Comparison of ENCODE assay signal across 1 cellular context in the genomic region with DNA sequence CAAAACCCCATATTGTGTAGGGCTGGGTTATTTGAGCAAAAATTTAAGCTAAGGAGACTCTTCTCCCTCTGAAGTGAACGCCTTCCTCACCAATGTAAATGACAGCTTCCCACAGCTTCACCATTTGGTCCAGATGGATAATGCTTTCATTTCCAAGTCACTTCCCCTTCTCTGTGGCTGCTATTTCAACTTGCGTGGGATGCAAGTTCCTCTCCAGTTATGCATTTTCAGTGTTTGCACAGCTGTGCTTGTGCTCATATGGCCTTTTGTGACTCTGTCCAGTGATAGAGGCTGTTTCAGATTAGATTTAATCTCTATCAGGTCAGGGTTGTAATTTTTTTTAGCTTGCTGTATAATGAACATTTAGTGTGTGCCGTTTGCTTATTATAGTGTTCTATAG.
TF ChIP-seq lines count a peak whose summit lies in the region.

No MANE protein-coding gene starts in this region.

TF ChIP-seq in GM23338, 12 proteins besides CTCF, POLR2A, EP300 and RAD21 (continued from another document):
- TF ChIP-seq, protein P1, sequence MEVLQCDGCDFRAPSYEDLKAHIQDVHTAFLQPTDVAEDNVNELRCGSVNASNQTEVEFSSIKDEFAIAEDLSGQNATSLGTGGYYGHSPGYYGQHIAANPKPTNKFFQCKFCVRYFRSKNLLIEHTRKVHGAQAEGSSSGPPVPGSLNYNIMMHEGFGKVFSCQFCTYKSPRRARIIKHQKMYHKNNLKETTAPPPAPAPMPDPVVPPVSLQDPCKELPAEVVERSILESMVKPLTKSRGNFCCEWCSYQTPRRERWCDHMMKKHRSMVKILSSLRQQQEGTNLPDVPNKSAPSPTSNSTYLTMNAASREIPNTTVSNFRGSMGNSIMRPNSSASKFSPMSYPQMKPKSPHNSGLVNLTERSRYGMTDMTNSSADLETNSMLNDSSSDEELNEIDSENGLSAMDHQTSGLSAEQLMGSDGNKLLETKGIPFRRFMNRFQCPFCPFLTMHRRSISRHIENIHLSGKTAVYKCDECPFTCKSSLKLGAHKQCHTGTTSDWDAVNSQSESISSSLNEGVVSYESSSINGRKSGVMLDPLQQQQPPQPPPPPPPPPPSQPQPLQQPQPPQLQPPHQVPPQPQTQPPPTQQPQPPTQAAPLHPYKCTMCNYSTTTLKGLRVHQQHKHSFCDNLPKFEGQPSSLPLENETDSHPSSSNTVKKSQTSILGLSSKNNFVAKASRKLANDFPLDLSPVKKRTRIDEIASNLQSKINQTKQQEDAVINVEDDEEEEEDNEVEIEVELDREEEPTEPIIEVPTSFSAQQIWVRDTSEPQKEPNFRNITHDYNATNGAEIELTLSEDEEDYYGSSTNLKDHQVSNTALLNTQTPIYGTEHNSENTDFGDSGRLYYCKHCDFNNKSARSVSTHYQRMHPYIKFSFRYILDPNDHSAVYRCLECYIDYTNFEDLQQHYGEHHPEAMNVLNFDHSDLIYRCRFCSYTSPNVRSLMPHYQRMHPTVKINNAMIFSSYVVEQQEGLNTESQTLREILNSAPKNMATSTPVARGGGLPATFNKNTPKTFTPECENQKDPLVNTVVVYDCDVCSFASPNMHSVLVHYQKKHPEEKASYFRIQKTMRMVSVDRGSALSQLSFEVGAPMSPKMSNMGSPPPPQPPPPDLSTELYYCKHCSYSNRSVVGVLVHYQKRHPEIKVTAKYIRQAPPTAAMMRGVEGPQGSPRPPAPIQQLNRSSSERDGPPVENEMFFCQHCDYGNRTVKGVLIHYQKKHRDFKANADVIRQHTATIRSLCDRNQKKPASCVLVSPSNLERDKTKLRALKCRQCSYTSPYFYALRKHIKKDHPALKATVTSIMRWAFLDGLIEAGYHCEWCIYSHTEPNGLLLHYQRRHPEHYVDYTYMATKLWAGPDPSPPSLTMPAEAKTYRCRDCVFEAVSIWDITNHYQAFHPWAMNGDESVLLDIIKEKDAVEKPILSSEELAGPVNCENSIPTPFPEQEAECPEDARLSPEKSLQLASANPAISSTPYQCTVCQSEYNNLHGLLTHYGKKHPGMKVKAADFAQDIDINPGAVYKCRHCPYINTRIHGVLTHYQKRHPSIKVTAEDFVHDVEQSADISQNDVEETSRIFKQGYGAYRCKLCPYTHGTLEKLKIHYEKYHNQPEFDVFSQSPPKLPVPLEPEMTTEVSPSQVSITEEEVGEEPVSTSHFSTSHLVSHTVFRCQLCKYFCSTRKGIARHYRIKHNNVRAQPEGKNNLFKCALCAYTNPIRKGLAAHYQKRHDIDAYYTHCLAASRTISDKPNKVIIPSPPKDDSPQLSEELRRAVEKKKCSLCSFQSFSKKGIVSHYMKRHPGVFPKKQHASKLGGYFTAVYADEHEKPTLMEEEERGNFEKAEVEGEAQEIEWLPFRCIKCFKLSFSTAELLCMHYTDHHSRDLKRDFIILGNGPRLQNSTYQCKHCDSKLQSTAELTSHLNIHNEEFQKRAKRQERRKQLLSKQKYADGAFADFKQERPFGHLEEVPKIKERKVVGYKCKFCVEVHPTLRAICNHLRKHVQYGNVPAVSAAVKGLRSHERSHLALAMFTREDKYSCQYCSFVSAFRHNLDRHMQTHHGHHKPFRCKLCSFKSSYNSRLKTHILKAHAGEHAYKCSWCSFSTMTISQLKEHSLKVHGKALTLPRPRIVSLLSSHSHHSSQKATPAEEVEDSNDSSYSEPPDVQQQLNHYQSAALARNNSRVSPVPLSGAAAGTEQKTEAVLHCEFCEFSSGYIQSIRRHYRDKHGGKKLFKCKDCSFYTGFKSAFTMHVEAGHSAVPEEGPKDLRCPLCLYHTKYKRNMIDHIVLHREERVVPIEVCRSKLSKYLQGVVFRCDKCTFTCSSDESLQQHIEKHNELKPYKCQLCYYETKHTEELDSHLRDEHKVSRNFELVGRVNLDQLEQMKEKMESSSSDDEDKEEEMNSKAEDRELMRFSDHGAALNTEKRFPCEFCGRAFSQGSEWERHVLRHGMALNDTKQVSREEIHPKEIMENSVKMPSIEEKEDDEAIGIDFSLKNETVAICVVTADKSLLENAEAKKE (CRISPR knock-in tag; IDR thresholded peaks at IDR 0.05), result no peak
- no peak for TF ChIP-seq ZNF114 (CRISPR knock-in tag; IDR thresholded peaks at IDR 0.05)
TF ChIP-seq in GM23338: peak in this region for 0.
